Comparison of ENCODE assay signal across 2 cellular contexts in the genomic region with DNA sequence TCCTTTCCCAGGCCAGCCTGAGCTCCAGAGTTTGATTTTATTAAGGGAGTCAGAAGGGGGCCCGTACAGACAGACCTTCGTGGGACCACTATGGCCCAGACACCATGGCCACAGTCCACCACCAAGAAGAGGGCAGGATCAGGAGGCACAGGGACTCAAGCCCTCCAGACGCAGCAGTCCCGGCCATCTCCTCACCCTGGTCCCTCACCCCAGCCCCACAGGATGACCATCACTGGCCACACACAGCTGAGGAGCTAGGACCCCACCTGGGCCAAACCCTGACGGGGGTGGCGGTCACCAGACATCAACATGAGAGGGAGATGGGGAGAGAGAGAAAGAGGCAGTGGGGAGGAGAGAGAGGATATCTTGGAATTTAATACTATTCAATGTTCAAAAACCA.
TF ChIP-seq lines count a peak whose summit lies in the region.

No MANE protein-coding gene starts in this region.

TF ChIP-seq in SK-N-SH, 30 proteins besides CTCF, POLR2A, EP300 and RAD21 (continued from another document):
- TF ChIP-seq, protein P1, sequence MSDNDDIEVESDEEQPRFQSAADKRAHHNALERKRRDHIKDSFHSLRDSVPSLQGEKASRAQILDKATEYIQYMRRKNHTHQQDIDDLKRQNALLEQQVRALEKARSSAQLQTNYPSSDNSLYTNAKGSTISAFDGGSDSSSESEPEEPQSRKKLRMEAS (IDR thresholded peaks at IDR 0.05; ENCODE audit: low read depth) = no peak

TF ChIP-seq in SK-N-SH treated with all-trans-retinoic acid at 6 μM for 48 hours, 23 proteins besides CTCF, POLR2A, EP300 and RAD21 (continued from another document):
- TF ChIP-seq, protein P2, sequence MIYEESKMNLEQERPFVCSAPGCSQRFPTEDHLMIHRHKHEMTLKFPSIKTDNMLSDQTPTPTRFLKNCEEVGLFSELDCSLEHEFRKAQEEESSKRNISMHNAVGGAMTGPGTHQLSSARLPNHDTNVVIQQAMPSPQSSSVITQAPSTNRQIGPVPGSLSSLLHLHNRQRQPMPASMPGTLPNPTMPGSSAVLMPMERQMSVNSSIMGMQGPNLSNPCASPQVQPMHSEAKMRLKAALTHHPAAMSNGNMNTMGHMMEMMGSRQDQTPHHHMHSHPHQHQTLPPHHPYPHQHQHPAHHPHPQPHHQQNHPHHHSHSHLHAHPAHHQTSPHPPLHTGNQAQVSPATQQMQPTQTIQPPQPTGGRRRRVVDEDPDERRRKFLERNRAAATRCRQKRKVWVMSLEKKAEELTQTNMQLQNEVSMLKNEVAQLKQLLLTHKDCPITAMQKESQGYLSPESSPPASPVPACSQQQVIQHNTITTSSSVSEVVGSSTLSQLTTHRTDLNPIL (CRISPR knock-in tag; IDR thresholded peaks at IDR 0.05; ENCODE audit: low read depth) = no peak
- TF ChIP-seq GLIS3 (CRISPR knock-in tag; IDR thresholded peaks at IDR 0.05) = no peak
- no peak for TF ChIP-seq RARB (CRISPR knock-in tag; IDR thresholded peaks at IDR 0.05)
- no peak for TF ChIP-seq ZFP3 (CRISPR knock-in tag; IDR thresholded peaks at IDR 0.05)
- no peak for TF ChIP-seq TOX (CRISPR knock-in tag; IDR thresholded peaks at IDR 0.05; ENCODE audit: borderline replicate concordance)
- TF ChIP-seq ZNF8 (CRISPR knock-in tag; IDR thresholded peaks at IDR 0.05) = no peak
- no peak for TF ChIP-seq BACH2 (CRISPR knock-in tag; IDR thresholded peaks at IDR 0.05; ENCODE audit: borderline replicate concordance)
- no peak for TF ChIP-seq ZNF70 (CRISPR knock-in tag; IDR thresholded peaks at IDR 0.05)
- no peak for TF ChIP-seq PPARA (CRISPR knock-in tag; IDR thresholded peaks at IDR 0.05; ENCODE audit: borderline replicate concordance)
- TF ChIP-seq, protein P3, sequence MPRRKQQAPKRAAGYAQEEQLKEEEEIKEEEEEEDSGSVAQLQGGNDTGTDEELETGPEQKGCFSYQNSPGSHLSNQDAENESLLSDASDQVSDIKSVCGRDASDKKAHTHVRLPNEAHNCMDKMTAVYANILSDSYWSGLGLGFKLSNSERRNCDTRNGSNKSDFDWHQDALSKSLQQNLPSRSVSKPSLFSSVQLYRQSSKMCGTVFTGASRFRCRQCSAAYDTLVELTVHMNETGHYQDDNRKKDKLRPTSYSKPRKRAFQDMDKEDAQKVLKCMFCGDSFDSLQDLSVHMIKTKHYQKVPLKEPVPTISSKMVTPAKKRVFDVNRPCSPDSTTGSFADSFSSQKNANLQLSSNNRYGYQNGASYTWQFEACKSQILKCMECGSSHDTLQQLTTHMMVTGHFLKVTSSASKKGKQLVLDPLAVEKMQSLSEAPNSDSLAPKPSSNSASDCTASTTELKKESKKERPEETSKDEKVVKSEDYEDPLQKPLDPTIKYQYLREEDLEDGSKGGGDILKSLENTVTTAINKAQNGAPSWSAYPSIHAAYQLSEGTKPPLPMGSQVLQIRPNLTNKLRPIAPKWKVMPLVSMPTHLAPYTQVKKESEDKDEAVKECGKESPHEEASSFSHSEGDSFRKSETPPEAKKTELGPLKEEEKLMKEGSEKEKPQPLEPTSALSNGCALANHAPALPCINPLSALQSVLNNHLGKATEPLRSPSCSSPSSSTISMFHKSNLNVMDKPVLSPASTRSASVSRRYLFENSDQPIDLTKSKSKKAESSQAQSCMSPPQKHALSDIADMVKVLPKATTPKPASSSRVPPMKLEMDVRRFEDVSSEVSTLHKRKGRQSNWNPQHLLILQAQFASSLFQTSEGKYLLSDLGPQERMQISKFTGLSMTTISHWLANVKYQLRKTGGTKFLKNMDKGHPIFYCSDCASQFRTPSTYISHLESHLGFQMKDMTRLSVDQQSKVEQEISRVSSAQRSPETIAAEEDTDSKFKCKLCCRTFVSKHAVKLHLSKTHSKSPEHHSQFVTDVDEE (CRISPR knock-in tag; IDR thresholded peaks at IDR 0.05) = no peak
TF ChIP-seq in SK-N-SH treated with all-trans-retinoic acid at 6 μM for 48 hours: peak in this region for 0.
